Comparison of ENCODE assay signal across 1 cellular context in the genomic region with DNA sequence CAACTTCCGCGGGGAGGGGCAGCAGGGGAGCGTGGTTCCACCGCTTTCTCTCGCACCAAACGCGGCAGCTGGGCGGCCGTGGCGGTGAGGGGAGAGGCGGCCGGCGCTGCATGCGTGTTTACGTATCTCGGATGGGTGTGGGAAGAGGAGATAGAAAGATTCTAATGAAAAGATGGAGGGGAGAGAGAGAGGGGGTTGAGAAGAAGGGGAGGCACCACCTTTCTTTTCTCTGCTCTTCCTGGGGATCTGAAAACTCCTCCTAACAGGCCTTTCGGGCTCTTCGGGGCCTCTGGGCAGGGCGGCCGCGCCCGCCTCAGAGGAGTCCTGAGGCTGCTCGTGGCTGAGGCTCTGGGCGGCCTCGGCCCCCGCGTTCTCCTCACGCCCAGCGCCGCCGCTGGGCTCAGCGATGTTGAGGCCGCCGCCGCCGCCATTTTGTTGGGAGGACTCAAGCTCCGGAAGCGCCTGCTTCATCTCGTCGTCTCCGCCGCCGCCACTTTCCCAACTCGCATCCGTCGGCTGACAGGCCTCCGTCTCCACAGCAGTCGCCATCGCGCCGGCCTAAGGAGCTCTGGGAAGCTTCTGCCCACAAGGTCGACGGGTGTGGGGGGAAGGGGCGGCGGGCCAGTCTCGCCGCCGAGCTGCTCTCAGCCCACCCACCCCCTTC.
A peak's percentile ranks its signal among the peaks of the same experiment; 100 is the strongest.
TF ChIP-seq lines count a peak whose summit lies in the region.

No MANE protein-coding gene starts in this region.

TF ChIP-seq in HepG2, 621 proteins besides CTCF, POLR2A, EP300 and RAD21 (continued from another document and continues in another):
- no peak for TF ChIP-seq PRPF4 (IDR thresholded peaks at IDR 0.05; ENCODE audit: low read depth, low read length, poor library complexity, severe bottlenecking)
- TF ChIP-seq, protein P1, sequence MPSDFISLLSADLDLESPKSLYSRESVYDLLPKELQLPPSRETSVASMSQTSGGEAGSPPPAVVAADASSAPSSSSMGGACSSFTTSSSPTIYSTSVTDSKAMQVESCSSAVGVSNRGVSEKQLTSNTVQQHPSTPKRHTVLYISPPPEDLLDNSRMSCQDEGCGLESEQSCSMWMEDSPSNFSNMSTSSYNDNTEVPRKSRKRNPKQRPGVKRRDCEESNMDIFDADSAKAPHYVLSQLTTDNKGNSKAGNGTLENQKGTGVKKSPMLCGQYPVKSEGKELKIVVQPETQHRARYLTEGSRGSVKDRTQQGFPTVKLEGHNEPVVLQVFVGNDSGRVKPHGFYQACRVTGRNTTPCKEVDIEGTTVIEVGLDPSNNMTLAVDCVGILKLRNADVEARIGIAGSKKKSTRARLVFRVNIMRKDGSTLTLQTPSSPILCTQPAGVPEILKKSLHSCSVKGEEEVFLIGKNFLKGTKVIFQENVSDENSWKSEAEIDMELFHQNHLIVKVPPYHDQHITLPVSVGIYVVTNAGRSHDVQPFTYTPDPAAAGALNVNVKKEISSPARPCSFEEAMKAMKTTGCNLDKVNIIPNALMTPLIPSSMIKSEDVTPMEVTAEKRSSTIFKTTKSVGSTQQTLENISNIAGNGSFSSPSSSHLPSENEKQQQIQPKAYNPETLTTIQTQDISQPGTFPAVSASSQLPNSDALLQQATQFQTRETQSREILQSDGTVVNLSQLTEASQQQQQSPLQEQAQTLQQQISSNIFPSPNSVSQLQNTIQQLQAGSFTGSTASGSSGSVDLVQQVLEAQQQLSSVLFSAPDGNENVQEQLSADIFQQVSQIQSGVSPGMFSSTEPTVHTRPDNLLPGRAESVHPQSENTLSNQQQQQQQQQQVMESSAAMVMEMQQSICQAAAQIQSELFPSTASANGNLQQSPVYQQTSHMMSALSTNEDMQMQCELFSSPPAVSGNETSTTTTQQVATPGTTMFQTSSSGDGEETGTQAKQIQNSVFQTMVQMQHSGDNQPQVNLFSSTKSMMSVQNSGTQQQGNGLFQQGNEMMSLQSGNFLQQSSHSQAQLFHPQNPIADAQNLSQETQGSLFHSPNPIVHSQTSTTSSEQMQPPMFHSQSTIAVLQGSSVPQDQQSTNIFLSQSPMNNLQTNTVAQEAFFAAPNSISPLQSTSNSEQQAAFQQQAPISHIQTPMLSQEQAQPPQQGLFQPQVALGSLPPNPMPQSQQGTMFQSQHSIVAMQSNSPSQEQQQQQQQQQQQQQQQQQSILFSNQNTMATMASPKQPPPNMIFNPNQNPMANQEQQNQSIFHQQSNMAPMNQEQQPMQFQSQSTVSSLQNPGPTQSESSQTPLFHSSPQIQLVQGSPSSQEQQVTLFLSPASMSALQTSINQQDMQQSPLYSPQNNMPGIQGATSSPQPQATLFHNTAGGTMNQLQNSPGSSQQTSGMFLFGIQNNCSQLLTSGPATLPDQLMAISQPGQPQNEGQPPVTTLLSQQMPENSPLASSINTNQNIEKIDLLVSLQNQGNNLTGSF (CRISPR knock-in tag; IDR thresholded peaks at IDR 0.05) = no peak
- TF ChIP-seq ZNF788 (CRISPR knock-in tag; IDR thresholded peaks at IDR 0.05; ENCODE audit: borderline replicate concordance) = peak; percentile 26; the same call in 1 of the 2 replicates
- TF ChIP-seq ZNF333 (CRISPR knock-in tag; IDR thresholded peaks at IDR 0.05; ENCODE audit: borderline replicate concordance) = no peak
- TF ChIP-seq ZNF335 (CRISPR knock-in tag; IDR thresholded peaks at IDR 0.05) = 0 out of 2 replicates have a peak, but pooled peaks have one; percentile 11
- TF ChIP-seq RBFOX2 (IDR thresholded peaks at IDR 0.05; ENCODE audit: low read depth, low read length) = peak; percentile 95
- peak; percentile 21 for TF ChIP-seq ZEB1 (IDR thresholded peaks at IDR 0.05; ENCODE audit: insufficient replicate concordance, low read depth)
- TF ChIP-seq, protein P2, sequence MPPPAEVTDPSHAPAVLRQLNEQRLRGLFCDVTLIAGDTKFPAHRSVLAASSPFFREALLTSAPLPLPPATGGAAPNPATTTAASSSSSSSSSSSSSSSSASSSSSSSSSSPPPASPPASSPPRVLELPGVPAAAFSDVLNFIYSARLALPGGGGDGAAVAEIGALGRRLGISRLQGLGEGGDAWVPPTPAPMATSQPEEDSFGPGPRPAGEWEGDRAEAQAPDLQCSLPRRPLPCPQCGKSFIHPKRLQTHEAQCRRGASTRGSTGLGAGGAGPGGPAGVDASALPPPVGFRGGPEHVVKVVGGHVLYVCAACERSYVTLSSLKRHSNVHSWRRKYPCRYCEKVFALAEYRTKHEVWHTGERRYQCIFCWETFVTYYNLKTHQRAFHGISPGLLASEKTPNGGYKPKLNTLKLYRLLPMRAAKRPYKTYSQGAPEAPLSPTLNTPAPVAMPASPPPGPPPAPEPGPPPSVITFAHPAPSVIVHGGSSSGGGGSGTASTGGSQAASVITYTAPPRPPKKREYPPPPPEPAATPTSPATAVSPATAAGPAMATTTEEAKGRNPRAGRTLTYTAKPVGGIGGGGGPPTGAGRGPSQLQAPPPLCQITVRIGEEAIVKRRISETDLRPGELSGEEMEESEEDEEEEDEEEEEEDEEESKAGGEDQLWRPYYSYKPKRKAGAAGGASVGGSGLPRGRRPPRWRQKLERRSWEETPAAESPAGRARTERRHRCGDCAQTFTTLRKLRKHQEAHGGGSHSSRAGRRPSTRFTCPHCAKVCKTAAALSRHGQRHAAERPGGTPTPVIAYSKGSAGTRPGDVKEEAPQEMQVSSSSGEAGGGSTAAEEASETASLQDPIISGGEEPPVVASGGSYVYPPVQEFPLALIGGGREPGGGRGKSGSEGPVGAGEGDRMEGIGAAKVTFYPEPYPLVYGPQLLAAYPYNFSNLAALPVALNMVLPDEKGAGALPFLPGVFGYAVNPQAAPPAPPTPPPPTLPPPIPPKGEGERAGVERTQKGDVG (CRISPR knock-in tag; IDR thresholded peaks at IDR 0.05; ENCODE audit: borderline replicate concordance) = no peak
- TF ChIP-seq NR2F6 (IDR thresholded peaks at IDR 0.05) = no peak
- no peak for TF ChIP-seq NR2F6 (CRISPR knock-in tag; IDR thresholded peaks at IDR 0.05)
- peak; percentile 34; the same call in 1 of the 2 replicates for TF ChIP-seq FOXK1 (CRISPR knock-in tag; IDR thresholded peaks at IDR 0.05; ENCODE audit: borderline replicate concordance, low read depth)
- no peak for TF ChIP-seq ZBTB10 (CRISPR knock-in tag; IDR thresholded peaks at IDR 0.05; ENCODE audit: borderline replicate concordance)
- TF ChIP-seq, protein P3, sequence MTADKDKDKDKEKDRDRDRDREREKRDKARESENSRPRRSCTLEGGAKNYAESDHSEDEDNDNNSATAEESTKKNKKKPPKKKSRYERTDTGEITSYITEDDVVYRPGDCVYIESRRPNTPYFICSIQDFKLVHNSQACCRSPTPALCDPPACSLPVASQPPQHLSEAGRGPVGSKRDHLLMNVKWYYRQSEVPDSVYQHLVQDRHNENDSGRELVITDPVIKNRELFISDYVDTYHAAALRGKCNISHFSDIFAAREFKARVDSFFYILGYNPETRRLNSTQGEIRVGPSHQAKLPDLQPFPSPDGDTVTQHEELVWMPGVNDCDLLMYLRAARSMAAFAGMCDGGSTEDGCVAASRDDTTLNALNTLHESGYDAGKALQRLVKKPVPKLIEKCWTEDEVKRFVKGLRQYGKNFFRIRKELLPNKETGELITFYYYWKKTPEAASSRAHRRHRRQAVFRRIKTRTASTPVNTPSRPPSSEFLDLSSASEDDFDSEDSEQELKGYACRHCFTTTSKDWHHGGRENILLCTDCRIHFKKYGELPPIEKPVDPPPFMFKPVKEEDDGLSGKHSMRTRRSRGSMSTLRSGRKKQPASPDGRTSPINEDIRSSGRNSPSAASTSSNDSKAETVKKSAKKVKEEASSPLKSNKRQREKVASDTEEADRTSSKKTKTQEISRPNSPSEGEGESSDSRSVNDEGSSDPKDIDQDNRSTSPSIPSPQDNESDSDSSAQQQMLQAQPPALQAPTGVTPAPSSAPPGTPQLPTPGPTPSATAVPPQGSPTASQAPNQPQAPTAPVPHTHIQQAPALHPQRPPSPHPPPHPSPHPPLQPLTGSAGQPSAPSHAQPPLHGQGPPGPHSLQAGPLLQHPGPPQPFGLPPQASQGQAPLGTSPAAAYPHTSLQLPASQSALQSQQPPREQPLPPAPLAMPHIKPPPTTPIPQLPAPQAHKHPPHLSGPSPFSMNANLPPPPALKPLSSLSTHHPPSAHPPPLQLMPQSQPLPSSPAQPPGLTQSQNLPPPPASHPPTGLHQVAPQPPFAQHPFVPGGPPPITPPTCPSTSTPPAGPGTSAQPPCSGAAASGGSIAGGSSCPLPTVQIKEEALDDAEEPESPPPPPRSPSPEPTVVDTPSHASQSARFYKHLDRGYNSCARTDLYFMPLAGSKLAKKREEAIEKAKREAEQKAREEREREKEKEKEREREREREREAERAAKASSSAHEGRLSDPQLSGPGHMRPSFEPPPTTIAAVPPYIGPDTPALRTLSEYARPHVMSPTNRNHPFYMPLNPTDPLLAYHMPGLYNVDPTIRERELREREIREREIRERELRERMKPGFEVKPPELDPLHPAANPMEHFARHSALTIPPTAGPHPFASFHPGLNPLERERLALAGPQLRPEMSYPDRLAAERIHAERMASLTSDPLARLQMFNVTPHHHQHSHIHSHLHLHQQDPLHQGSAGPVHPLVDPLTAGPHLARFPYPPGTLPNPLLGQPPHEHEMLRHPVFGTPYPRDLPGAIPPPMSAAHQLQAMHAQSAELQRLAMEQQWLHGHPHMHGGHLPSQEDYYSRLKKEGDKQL (CRISPR knock-in tag; IDR thresholded peaks at IDR 0.05; ENCODE audit: low read depth) = no peak
- TF ChIP-seq ZNF660 (CRISPR knock-in tag; IDR thresholded peaks at IDR 0.05; ENCODE audit: borderline replicate concordance, low read depth) = no peak
- peak; percentile 70 for TF ChIP-seq ZNF292 (CRISPR knock-in tag; IDR thresholded peaks at IDR 0.05; ENCODE audit: borderline replicate concordance, low read depth)
- TF ChIP-seq HINFP (CRISPR knock-in tag; IDR thresholded peaks at IDR 0.05; ENCODE audit: low read depth) = 0 out of 2 replicates have a peak, but pooled peaks have one; percentile 43
- TF ChIP-seq ZC3H4 (CRISPR knock-in tag; IDR thresholded peaks at IDR 0.05; ENCODE audit: borderline replicate concordance) = no peak
- TF ChIP-seq ZNF572 (CRISPR knock-in tag; IDR thresholded peaks at IDR 0.05) = peak; percentile 68; the same call in 1 of the 2 replicates
- TF ChIP-seq ZNF703 (CRISPR knock-in tag; IDR thresholded peaks at IDR 0.05; ENCODE audit: borderline replicate concordance) = no peak; the same call in 1 of the 2 replicates
- 0 out of 2 replicates have a peak, but pooled peaks have one; percentile 14 for TF ChIP-seq ZNF253 (CRISPR knock-in tag; IDR thresholded peaks at IDR 0.05; ENCODE audit: borderline replicate concordance)
- TF ChIP-seq, protein P4, sequence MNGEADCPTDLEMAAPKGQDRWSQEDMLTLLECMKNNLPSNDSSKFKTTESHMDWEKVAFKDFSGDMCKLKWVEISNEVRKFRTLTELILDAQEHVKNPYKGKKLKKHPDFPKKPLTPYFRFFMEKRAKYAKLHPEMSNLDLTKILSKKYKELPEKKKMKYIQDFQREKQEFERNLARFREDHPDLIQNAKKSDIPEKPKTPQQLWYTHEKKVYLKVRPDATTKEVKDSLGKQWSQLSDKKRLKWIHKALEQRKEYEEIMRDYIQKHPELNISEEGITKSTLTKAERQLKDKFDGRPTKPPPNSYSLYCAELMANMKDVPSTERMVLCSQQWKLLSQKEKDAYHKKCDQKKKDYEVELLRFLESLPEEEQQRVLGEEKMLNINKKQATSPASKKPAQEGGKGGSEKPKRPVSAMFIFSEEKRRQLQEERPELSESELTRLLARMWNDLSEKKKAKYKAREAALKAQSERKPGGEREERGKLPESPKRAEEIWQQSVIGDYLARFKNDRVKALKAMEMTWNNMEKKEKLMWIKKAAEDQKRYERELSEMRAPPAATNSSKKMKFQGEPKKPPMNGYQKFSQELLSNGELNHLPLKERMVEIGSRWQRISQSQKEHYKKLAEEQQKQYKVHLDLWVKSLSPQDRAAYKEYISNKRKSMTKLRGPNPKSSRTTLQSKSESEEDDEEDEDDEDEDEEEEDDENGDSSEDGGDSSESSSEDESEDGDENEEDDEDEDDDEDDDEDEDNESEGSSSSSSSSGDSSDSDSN (CRISPR knock-in tag; IDR thresholded peaks at IDR 0.05) = peak; percentile 81
- TF ChIP-seq, protein P5, sequence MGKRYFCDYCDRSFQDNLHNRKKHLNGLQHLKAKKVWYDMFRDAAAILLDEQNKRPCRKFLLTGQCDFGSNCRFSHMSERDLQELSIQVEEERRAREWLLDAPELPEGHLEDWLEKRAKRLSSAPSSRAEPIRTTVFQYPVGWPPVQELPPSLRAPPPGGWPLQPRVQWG (CRISPR knock-in tag; IDR thresholded peaks at IDR 0.05; ENCODE audit: borderline replicate concordance, low read depth) = no peak
